Comparison of ENCODE assay signal across 29 cellular contexts in the genomic region with DNA sequence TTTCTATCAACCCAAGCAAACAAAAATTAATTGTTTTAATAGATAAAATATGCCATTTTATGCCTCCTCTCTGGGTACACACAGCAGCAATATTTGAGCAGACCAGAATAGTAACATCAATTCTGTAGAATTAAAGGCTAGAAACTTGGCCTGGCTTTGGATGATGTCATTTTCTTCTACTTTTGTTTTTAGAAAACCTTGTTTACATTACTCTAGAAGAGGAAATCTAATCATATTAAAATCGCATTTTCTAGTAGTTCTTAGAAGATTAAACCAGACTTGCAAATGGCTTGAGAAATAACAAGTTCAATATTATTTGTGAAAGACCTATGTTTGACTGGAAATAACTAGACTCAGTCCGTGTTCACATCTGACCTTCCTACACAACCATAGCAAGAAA.
"Had no signal": no experiment of that assay in that cellular context is flagged by ENCODE, and none has a peak within 500 bp of the region (broad histone marks: within the 10 kb centered on the region; RNA-seq: fewer than 3 reads in every experiment).

No MANE protein-coding gene starts in this region.

- H3K36me3 ChIP-seq: breast epithelium, neutrophil, ovary, upper lobe of left lung, vagina had no signal

- H3K27me3 ChIP-seq: breast epithelium, hepatocyte, neutrophil, ovary, upper lobe of left lung, vagina had no signal

- H3K79me2 ChIP-seq: hepatocyte had no signal

- FAIRE-seq: colon, frontal cortex, keratinocyte had no signal

- H3K4me1 ChIP-seq: breast epithelium had no signal

- H2AFZ ChIP-seq: hepatocyte had no signal

- H3K4me3 ChIP-seq: breast epithelium, hepatocyte, ovary, skin epidermis, upper lobe of left lung, vagina had no signal

- H3K9me3 ChIP-seq: breast epithelium, neutrophil, ovary, upper lobe of left lung, vagina had no signal

- H3K4me2 ChIP-seq: hepatocyte had no signal

- DNase-seq: activated B cell treated with CpG ODN at 0.5 μM for 24 hours; activated CD4-positive, alpha-beta memory T cell treated with anti-CD3 and anti-CD28 coated beads for 36 hours; activated CD4-positive, alpha-beta T cell treated with anti-CD3 and anti-CD28 coated beads for 4 hours; activated CD8-positive, alpha-beta memory T cell treated with anti-CD3 and anti-CD28 coated beads, Interleukin-2, amount 50 U/mL, for 4 hours; activated gamma-delta T cell treated with Interleukin-2 at 50 U/mL for 16 hours; activated naive CD4-positive, alpha-beta T cell treated with anti-CD3 and anti-CD28 coated beads, Interleukin-2, amount 50 U/mL, for 16 hours; activated T-cell treated with anti-CD3 and anti-CD28 coated beads, Interleukin-2, amount 50 U/mL, for 1 hour; amygdala; central memory CD4-positive, alpha-beta T cell; effector CD8-positive, alpha-beta T cell; erythroblast; left cardiac atrium; mammary epithelial cell; nephron progenitor cell; ovary; stimulated activated CD4-positive, alpha-beta T cell treated with anti-CD3 and anti-CD28 coated beads, Interleukin-12 subunit alpha, Interleukin-12 subunit beta, amount 100 ng/mL, for 4 hours; stimulated activated CD4-positive, alpha-beta T cell treated with anti-CD3 and anti-CD28 coated beads, Interleukin-4, amount 100 ng/mL, for 1 hour; stimulated activated naive CD8-positive, alpha-beta T cell treated with anti-CD3 and anti-CD28 coated beads, Interleukin-15, Interleukin-2, amounts not matched to agents 100 U/mL and 50 U/mL, for 24 hours; T-cell; upper lobe of left lung had no signal

- H3K27ac ChIP-seq: breast epithelium, hepatocyte, neutrophil, ovary, skin epidermis, upper lobe of left lung, vagina had no signal

- ATAC-seq: left cardiac atrium; sciatic nerve; stimulated activated naive CD8-positive, alpha-beta T cell treated with anti-CD3 and anti-CD28 coated beads, Interleukin-15, Interleukin-2, amounts not matched to agents 100 U/mL and 50 U/mL, for 24 hours; T-cell had no signal
